Comparison of ENCODE assay signal across 9 cellular contexts in genomic region chr1:48493970-48494769, GRCh38. TPM values are rescaled to one million over a fixed set of nuclear protein-coding genes. Genes with fewer than 3 reads are reported as not detected.
DNase-seq lines count a peak whose midpoint lies in the region; ATAC-seq and TF ChIP-seq lines count a peak whose summit lies in the region.
"Had no signal": no experiment of that assay in that cellular context is flagged by ENCODE, and none has a peak within 500 bp of the region (broad histone marks: within the 10 kb centered on the region; RNA-seq: fewer than 3 reads in every experiment).

No MANE protein-coding gene starts in this region.

- TF ChIP-seq CTCF in VCaP (conservative IDR thresholded peaks at IDR 0.05): no peak

- H3K27me3 ChIP-seq in CD8-positive, alpha-beta memory T cell (ENCODE audit: insufficient read depth, low read length, poor library complexity, severe bottlenecking): no peaks in the 10 kb centered on the region

- H3K9me3 ChIP-seq in CD8-positive, alpha-beta memory T cell (ENCODE audit: low read length): no peaks in the 10 kb centered on the region

- H3K27me3 Mint-ChIP-seq in CD8-positive, alpha-beta memory T cell: peaks cover 9% of the 10 kb centered on the region in 2 donors
- H3K27me3 Mint-ChIP-seq: stimulated activated naive CD8-positive, alpha-beta T cell treated with anti-CD3 and anti-CD28 coated beads, Interleukin-15, Interleukin-2, amounts not matched to agents 100 ng/mL and 50 ng/mL, for 24 hours had no signal

- H3K9me3 Mint-ChIP-seq in CD8-positive, alpha-beta memory T cell: peaks cover 0 to 3% (median 0%) of the 10 kb centered on the region in 5 donors
- H3K9me3 Mint-ChIP-seq: stimulated activated naive CD8-positive, alpha-beta T cell treated with anti-CD3 and anti-CD28 coated beads, Interleukin-15, Interleukin-2, amounts not matched to agents 100 ng/mL and 50 ng/mL, for 24 hours had no signal

- no peak overlapping the region for H3K27ac Mint-ChIP-seq in CD8-positive, alpha-beta memory T cell
- H3K27ac Mint-ChIP-seq: stimulated activated naive CD8-positive, alpha-beta T cell treated with anti-CD3 and anti-CD28 coated beads, Interleukin-15, Interleukin-2, amounts not matched to agents 100 ng/mL and 50 ng/mL, for 24 hours had no signal

- POLR2A ChIA-PET in CD8-positive, alpha-beta memory T cell (lab: Charles Lee): no interaction called here

- intact Hi-C loops in left cardiac atrium (cut with DNase I): no loop called here

- H3K27ac ChIP-seq in VCaP: peak overlapping the region; percentile 49
- H3K27ac ChIP-seq in CD8-positive, alpha-beta memory T cell (ENCODE audit: low read depth, low read length): no peak overlapping the region

- H3K4me3 ChIP-seq in CD8-positive, alpha-beta memory T cell (ENCODE audit: low read length): no peak overlapping the region

- CTCF ChIA-PET in CD8-positive, alpha-beta memory T cell (lab: Charles Lee): no interaction called here

- H3K4me3 Mint-ChIP-seq in CD8-positive, alpha-beta memory T cell: no peak overlapping the region
- H3K4me3 Mint-ChIP-seq: stimulated activated naive CD8-positive, alpha-beta T cell treated with anti-CD3 and anti-CD28 coated beads, Interleukin-15, Interleukin-2, amounts not matched to agents 100 ng/mL and 50 ng/mL, for 24 hours had no signal

- H3K4me1 Mint-ChIP-seq in CD8-positive, alpha-beta memory T cell: peaks cover 0 to 1% (median 0%) of the 10 kb centered on the region in 3 donors

- H3K4me1 ChIP-seq in CD8-positive, alpha-beta memory T cell (ENCODE audit: insufficient read depth, low read length): no peaks in the 10 kb centered on the region

- no peaks in the 10 kb centered on the region for H3K36me3 ChIP-seq in CD8-positive, alpha-beta memory T cell (ENCODE audit: insufficient read depth, low read length)

- DNase-seq in DMS153 treated with DMSO at 0.1 percent for 48 hours (lab: John Stamatoyannopoulos, UW; ENCODE audit: unreplicated experiment) (peak; percentile 45), left cardiac atrium (no peak), putamen (ENCODE audit: low spot score) (peak; percentile 88), DMS53 treated with DMSO at 0.1 percent for 48 hours (lab: John Stamatoyannopoulos, UW; ENCODE audit: unreplicated experiment) (no peak), HK-2 (ENCODE audit: unreplicated experiment) (no peak)
- no peak for DNase-seq in activated effector memory CD4-positive, alpha-beta T cell treated with Interleukin-2 at 50 U/mL for 16 hours
- DNase-seq in CD8-positive, alpha-beta memory T cell: no peak

- peak; percentile 72 to 74 for ATAC-seq in left cardiac atrium

- H3K36me3 Mint-ChIP-seq in CD8-positive, alpha-beta memory T cell: no peaks in the 10 kb centered on the region

RNA-seq across cellular contexts. Expression of gene SPATA6, which starts 22.2 kb away (rescaled TPM):
- total RNA-seq in left cardiac atrium: 10 to 100 TPM; 14.7 to 15.2 TPM
- total RNA-seq in CD8-positive, alpha-beta memory T cell: under 1 TPM; 0.35 to 0.72 TPM
- polyA plus RNA-seq in CD8-positive, alpha-beta memory T cell: 1.6 TPM

Comparison
In these comparisons a context has a peak if more than half of its experiments do, and no peak if none do; other contexts are left out.
1. DNase-seq: peak in DMS153 treated with DMSO at 0.1 percent for 48 hours (single experiment) and putamen (single experiment); none in left cardiac atrium (single experiment), DMS53 treated with DMSO at 0.1 percent for 48 hours (single experiment), HK-2 (single experiment), activated effector memory CD4-positive, alpha-beta T cell treated with Interleukin-2 at 50 U/mL for 16 hours (single experiment) and CD8-positive, alpha-beta memory T cell (0 of 5).
2. RNA of gene SPATA6, which starts 22.2 kb away (total RNA-seq): 14.7 to 15.2 TPM in left cardiac atrium; 0.35 to 0.72 TPM in CD8-positive, alpha-beta memory T cell; every median in the first group is over 4 times any median in the second.